ENCODE assay signal across 38 cellular contexts in the genomic region with DNA sequence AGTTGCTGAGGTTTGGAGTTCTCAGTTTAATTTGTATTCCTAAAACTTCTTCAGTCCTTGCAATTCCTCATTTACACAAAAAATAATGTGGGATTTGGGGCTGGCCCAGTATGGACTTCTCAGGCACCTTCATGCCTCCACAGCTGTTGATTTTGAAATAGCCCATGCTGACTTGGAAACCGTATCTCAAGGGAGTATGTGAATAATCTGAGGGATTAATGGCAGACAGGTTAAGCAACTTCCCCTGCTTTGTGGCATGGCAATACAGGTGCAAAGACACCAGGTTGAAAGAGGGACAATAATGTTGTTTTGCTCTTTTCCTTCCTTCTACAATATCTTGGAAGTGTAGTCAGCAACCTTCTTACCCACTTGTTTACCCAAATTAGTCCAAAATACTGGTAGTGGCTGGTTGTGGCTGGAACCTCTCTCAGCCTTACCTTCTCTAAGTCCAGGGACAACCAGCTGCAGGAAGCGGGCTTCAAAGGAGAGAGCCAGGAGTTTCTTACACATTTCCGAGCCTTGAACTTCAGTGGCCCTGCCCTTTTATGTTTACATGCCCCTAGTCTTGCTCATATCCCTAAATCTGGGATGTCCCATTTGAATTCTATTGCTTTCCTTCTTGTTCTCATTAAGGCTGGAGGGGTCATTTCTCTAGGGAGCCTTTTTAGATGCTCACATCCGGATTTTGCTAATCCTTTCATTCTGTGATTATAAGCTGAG. TPM values are rescaled to one million over a fixed set of nuclear protein-coding genes. Genes with fewer than 3 reads are reported as not detected.
"Had no signal": no experiment of that assay in that cellular context is flagged by ENCODE, and none has a peak within 500 bp of the region (broad histone marks: within the 10 kb centered on the region; RNA-seq: fewer than 3 reads in every experiment).

No MANE protein-coding gene starts in this region.

- ATAC-seq: activated CD8-positive, alpha-beta memory T cell treated with anti-CD3 and anti-CD28 coated beads, Interleukin-2, amount 10 ng/mL, durations not matched to agents 7 days and 5 days; activated T-helper 17 cell treated with anti-CD3 and anti-CD28 coated beads, Interleukin-2, amount 50 U/mL, for 72 hours; PC-3; Right ventricle myocardium inferior had no signal

- H3K4me3 Mint-ChIP-seq: activated B cell treated with CpG ODN at 0.5 μM for 24 hours; activated CD4-positive, alpha-beta memory T cell treated with anti-CD3 and anti-CD28 coated beads, Interleukin-2, amount 10 ng/mL, durations not matched to agents 7 days and 5 days; activated CD8-positive, alpha-beta memory T cell treated with anti-CD3 and anti-CD28 coated beads, Interleukin-2, amount 10 ng/mL, durations not matched to agents 7 days and 5 days; activated naive CD4-positive, alpha-beta T cell treated with anti-CD3 and anti-CD28 coated beads, Interleukin-2, amount 50 U/mL, for 24 hours; activated naive CD8-positive, alpha-beta T cell treated with anti-CD3 and anti-CD28 coated beads, Interleukin-2, amount 10 ng/mL, durations not matched to agents 7 days and 5 days; activated T-helper 17 cell treated with anti-CD3 and anti-CD28 coated beads, Interleukin-2, amount 50 U/mL, for 72 hours; brain had no signal

- H3K36me3 ChIP-seq: adrenal gland, Peyer's patch had no signal

- H3K27me3 ChIP-seq: adrenal gland, Peyer's patch had no signal

- H3K27ac Mint-ChIP-seq: activated B cell treated with CpG ODN at 0.5 μM for 24 hours; activated CD4-positive, alpha-beta memory T cell treated with anti-CD3 and anti-CD28 coated beads, Interleukin-2, amount 10 ng/mL, durations not matched to agents 7 days and 5 days; activated CD8-positive, alpha-beta memory T cell treated with anti-CD3 and anti-CD28 coated beads, Interleukin-2, amount 10 ng/mL, durations not matched to agents 7 days and 5 days; activated naive CD4-positive, alpha-beta T cell treated with anti-CD3 and anti-CD28 coated beads, Interleukin-2, amount 50 U/mL, for 24 hours; activated naive CD8-positive, alpha-beta T cell treated with anti-CD3 and anti-CD28 coated beads, Interleukin-2, amount 10 ng/mL, durations not matched to agents 7 days and 5 days; activated T-helper 17 cell treated with anti-CD3 and anti-CD28 coated beads, Interleukin-2, amount 50 U/mL, for 72 hours; brain had no signal

- H3K4me2 ChIP-seq: KMS-11 had no signal

- H3K36me3 Mint-ChIP-seq: activated CD8-positive, alpha-beta memory T cell treated with anti-CD3 and anti-CD28 coated beads, Interleukin-2, amount 10 ng/mL, durations not matched to agents 7 days and 5 days; activated naive CD4-positive, alpha-beta T cell treated with anti-CD3 and anti-CD28 coated beads, Interleukin-2, amount 50 U/mL, for 24 hours; activated naive CD8-positive, alpha-beta T cell treated with anti-CD3 and anti-CD28 coated beads, Interleukin-2, amount 10 ng/mL, durations not matched to agents 7 days and 5 days; brain had no signal

- H3K27ac ChIP-seq: adrenal gland, KMS-11, Peyer's patch, RWPE1, VCaP had no signal

- H3K4me1 Mint-ChIP-seq: activated B cell treated with CpG ODN at 0.5 μM for 24 hours; activated CD4-positive, alpha-beta memory T cell treated with anti-CD3 and anti-CD28 coated beads, Interleukin-2, amount 10 ng/mL, durations not matched to agents 7 days and 5 days; activated CD8-positive, alpha-beta memory T cell treated with anti-CD3 and anti-CD28 coated beads, Interleukin-2, amount 10 ng/mL, durations not matched to agents 7 days and 5 days; activated naive CD4-positive, alpha-beta T cell treated with anti-CD3 and anti-CD28 coated beads, Interleukin-2, amount 50 U/mL, for 24 hours; activated naive CD8-positive, alpha-beta T cell treated with anti-CD3 and anti-CD28 coated beads, Interleukin-2, amount 10 ng/mL, durations not matched to agents 7 days and 5 days; activated T-helper 17 cell treated with anti-CD3 and anti-CD28 coated beads, Interleukin-2, amount 50 U/mL, for 72 hours had no signal

- DNase-seq: activated B cell treated with CpG ODN at 0.5 μM for 24 hours; activated CD4-positive, alpha-beta memory T cell treated with anti-CD3 and anti-CD28 coated beads, Interleukin-2, amount 10 ng/mL, durations not matched to agents 7 days and 5 days; activated CD4-positive, alpha-beta T cell treated with anti-CD3 and anti-CD28 coated beads for 48 hours; activated CD4-positive, CD25-positive, alpha-beta regulatory T cell treated with anti-CD3 and anti-CD28 coated beads, Interleukin-2, amount 50 U/mL, for 72 hours; activated CD8-positive, alpha-beta memory T cell treated with anti-CD3 and anti-CD28 coated beads for 24 hours; activated CD8-positive, alpha-beta memory T cell treated with anti-CD3 and anti-CD28 coated beads, Interleukin-2, amount 10 ng/mL, durations not matched to agents 7 days and 5 days; activated CD8-positive, alpha-beta memory T cell treated with anti-CD3 and anti-CD28 coated beads, Interleukin-2, amount 50 U/mL, for 48 hours; activated effector memory CD4-positive, alpha-beta T cell treated with anti-CD3 and anti-CD28 coated beads, Interleukin-2, amount 50 U/mL, for 16 hours; activated naive CD4-positive, alpha-beta T cell treated with Interleukin-2 at 50 U/mL for 16 hours; activated naive CD8-positive, alpha-beta T cell treated with anti-CD3 and anti-CD28 coated beads, Interleukin-2, amount 10 ng/mL, durations not matched to agents 7 days and 5 days; activated T-cell treated with anti-CD3 and anti-CD28 coated beads, Interleukin-2, amount 50 U/mL, for 48 hours; adrenal gland; anterior cingulate cortex; central memory CD4-positive, alpha-beta T cell; NCI-H1092 treated with DMSO at 0.1 percent for 48 hours; NCI-H1417; NCI-H146; NCI-H187 treated with DMSO at 0.1 percent for 48 hours; NCI-H2081; NCI-H2171 treated with DMSO at 0.1 percent for 48 hours; NCI-H2227 treated with DMSO at 0.1 percent for 48 hours; NCI-H446; NCI-H510A treated with DMSO at 0.1 percent for 48 hours; NCI-H526 treated with DMSO at 0.1 percent for 48 hours; NCI-H774; PC-3; Peyer's patch; SW 1271; T-helper 1 cell; T-helper 2 cell; T-helper 9 cell had no signal

- H3K27me3 Mint-ChIP-seq: activated CD4-positive, alpha-beta memory T cell treated with anti-CD3 and anti-CD28 coated beads, Interleukin-2, amount 10 ng/mL, durations not matched to agents 7 days and 5 days had no signal

- H3K4me3 ChIP-seq: adrenal gland, Peyer's patch had no signal

- H3K9me3 ChIP-seq: adrenal gland, Peyer's patch had no signal

- H3K9me3 Mint-ChIP-seq: activated B cell treated with CpG ODN at 0.5 μM for 24 hours; activated CD4-positive, alpha-beta memory T cell treated with anti-CD3 and anti-CD28 coated beads, Interleukin-2, amount 10 ng/mL, durations not matched to agents 7 days and 5 days; activated naive CD4-positive, alpha-beta T cell treated with anti-CD3 and anti-CD28 coated beads, Interleukin-2, amount 50 U/mL, for 24 hours; activated naive CD8-positive, alpha-beta T cell treated with anti-CD3 and anti-CD28 coated beads, Interleukin-2, amount 10 ng/mL, durations not matched to agents 7 days and 5 days; activated T-helper 17 cell treated with anti-CD3 and anti-CD28 coated beads, Interleukin-2, amount 50 U/mL, for 72 hours had no signal

- H3K9ac ChIP-seq: KMS-11 had no signal

RNA-seq across cellular contexts. Expression of a gene that starts 44.1 kb away (rescaled TPM):
- total RNA-seq: activated B cell treated with CpG ODN at 0.5 μM for 24 hours; activated CD4-positive, alpha-beta memory T cell treated with anti-CD3 and anti-CD28 coated beads, Interleukin-2, amount 10 ng/mL, durations not matched to agents 7 days and 5 days; activated CD8-positive, alpha-beta memory T cell treated with anti-CD3 and anti-CD28 coated beads, Interleukin-2, amount 10 ng/mL, durations not matched to agents 7 days and 5 days; activated naive CD8-positive, alpha-beta T cell treated with anti-CD3 and anti-CD28 coated beads, Interleukin-2, amount 10 ng/mL, durations not matched to agents 7 days and 5 days; activated T-helper 17 cell treated with anti-CD3 and anti-CD28 coated beads, Interleukin-2, amount 50 U/mL, for 72 hours; Right ventricle myocardium inferior had no signal
